Comparison of ENCODE assay signal across 9 cellular contexts in genomic region chr10:128211064-128211504, GRCh38.
DNase-seq lines count a peak whose midpoint lies in the region; FAIRE-seq and TF ChIP-seq lines count a peak whose summit lies in the region.
"Had no signal": no experiment of that assay in that cellular context is flagged by ENCODE, and none has a peak within 500 bp of the region (broad histone marks: within the 10 kb centered on the region; RNA-seq: fewer than 3 reads in every experiment).

No MANE protein-coding gene starts in this region.

- H3K27me3 ChIP-seq in CD4-positive, alpha-beta memory T cell (ENCODE audit: insufficient read depth, low read length): no peaks in the 10 kb centered on the region
- H3K27me3 ChIP-seq in HUES64 (ENCODE audit: insufficient read depth, low read length): peaks cover 18% of the 10 kb centered on the region
- no peaks in the 10 kb centered on the region for H3K27me3 ChIP-seq in endothelial cell of umbilical vein (ENCODE audit: control insufficient read depth in 2 of 2, insufficient read depth in 2 of 2, low read length in 2 of 2)
- peaks cover 5% of the 10 kb centered on the region for H3K27me3 ChIP-seq in neutrophil

- peak overlapping the region; percentile 68 for H3K27ac ChIP-seq in CD4-positive, alpha-beta memory T cell (ENCODE audit: low read depth, low read length)
- H3K27ac ChIP-seq in HUES64 (ENCODE audit: low read depth, low read length): no peak overlapping the region
- no peak overlapping the region for H3K27ac ChIP-seq in endothelial cell of umbilical vein (ENCODE audit: insufficient read depth, low read depth, low read length)
- peak overlapping the region; percentile 94 for H3K27ac ChIP-seq in neutrophil

- H2AFZ ChIP-seq in endothelial cell of umbilical vein (ENCODE audit: low read depth, low read length): peak overlapping the region; percentile 87

- no peaks in the 10 kb centered on the region for H3K79me2 ChIP-seq in endothelial cell of umbilical vein (ENCODE audit: control insufficient read depth, insufficient read depth, low read length)

- H3K36me3 ChIP-seq in CD4-positive, alpha-beta memory T cell (ENCODE audit: insufficient read depth, low read length): no peaks in the 10 kb centered on the region
- no peaks in the 10 kb centered on the region for H3K36me3 ChIP-seq in HUES64 (ENCODE audit: insufficient read depth, low read length)
- no peaks in the 10 kb centered on the region for H3K36me3 ChIP-seq in endothelial cell of umbilical vein (ENCODE audit: control insufficient read depth in 2 of 2, extremely low read depth in 1 of 2, insufficient read depth in 2 of 2, low read length in 2 of 2)
- H3K36me3 ChIP-seq in neutrophil: no peaks in the 10 kb centered on the region

- no peak overlapping the region; the same call in 1 of the 2 replicates for H3K9ac ChIP-seq in HUES64 (ENCODE audit: low read depth, low read length)
- no peak overlapping the region for H3K9ac ChIP-seq in endothelial cell of umbilical vein (replicated peaks; ENCODE audit: extremely low read depth, insufficient read depth, low read length)

- peaks cover 0 to 3% (median 0%) of the 10 kb centered on the region in 8 donors for H3K9me3 Mint-ChIP-seq in CD4-positive, alpha-beta memory T cell

- dilution Hi-C loops in endothelial cell of umbilical vein (cut with MboI; ENCODE audit: extremely low pct_ligation_motif_present, low sequenced_read_pairs): no loop called here

- no peaks in the 10 kb centered on the region for H3K27me3 Mint-ChIP-seq in CD4-positive, alpha-beta memory T cell

- peak overlapping the region; percentile 85 to 96 (median 90) for H3K4me3 Mint-ChIP-seq in CD4-positive, alpha-beta memory T cell

- no TSS peak for BruUV-seq in endothelial cell of umbilical vein (replicated peaks; lab: Mats Ljungman, UMichigan)

- TF ChIP-seq POLR2A in endothelial cell of umbilical vein (IDR thresholded peaks at IDR 0.05; ENCODE audit: low read depth, low read length) (no peak), GM12891 (IDR thresholded peaks at IDR 0.05; ENCODE audit: low read depth, low read length) (no peak)

- CTCF ChIA-PET in CD4-positive, alpha-beta memory T cell (lab: Charles Lee; ENCODE audit: partially characterized antibody): interaction anchor here (0.9 to 9.5 kb wide), 22 partner anchors 9 to 1916 kb away, joined by 3 to 223 read pairs (median 6); no protein-coding TSS in a partner anchor
- CTCF ChIA-PET in endothelial cell of umbilical vein (lab: Charles Lee): interaction anchor here (1.2 to 2.3 kb wide), 6 partner anchors 9 to 1917 kb away, joined by 5 to 36 read pairs (median 10); no protein-coding TSS in a partner anchor

- TF ChIP-seq CTCF in endothelial cell of umbilical vein (IDR thresholded peaks at IDR 0.05; ENCODE audit: extremely low read depth in 1 of 2, insufficient read depth in 1 of 2, low read depth in 1 of 2, low read length in 2 of 2) (no peak), neutrophil (IDR thresholded peaks at IDR 0.05) (no peak)

- POLR2A ChIA-PET in CD4-positive, alpha-beta memory T cell (lab: Charles Lee; ENCODE audit: partially characterized antibody): interaction anchor here (1.7 to 4.3 kb wide), 4 partner anchors 24 to 1899 kb away, joined by 5 to 36 read pairs (median 21); no protein-coding TSS in a partner anchor
- POLR2A ChIA-PET in endothelial cell of umbilical vein (lab: Charles Lee): no interaction called here

- peaks cover 22% of the 10 kb centered on the region for H3K4me1 ChIP-seq in CD4-positive, alpha-beta memory T cell (ENCODE audit: insufficient read depth, low read length)
- H3K4me1 ChIP-seq in HUES64 (ENCODE audit: insufficient read depth, low read length) (no peaks in the 10 kb centered on the region; the same call in 1 of the 2 replicates), endothelial cell of umbilical vein (ENCODE audit: control insufficient read depth, extremely low read depth, insufficient read depth, low read length) (peaks cover 9% of the 10 kb centered on the region), neutrophil (ENCODE audit: control insufficient read depth in 1 of 2, insufficient read depth in 1 of 2, low read depth in 1 of 2, low read length in 1 of 2) (peaks cover 20 to 26% of the 10 kb centered on the region in 2 experiments)

- no peaks in the 10 kb centered on the region for H3K9me3 ChIP-seq in CD4-positive, alpha-beta memory T cell (ENCODE audit: control insufficient read depth in 1 of 2, low read length in 2 of 2)
- H3K9me3 ChIP-seq in HUES64 (ENCODE audit: insufficient read depth, low read depth, low read length) (no peaks in the 10 kb centered on the region), endothelial cell of umbilical vein (replicated peaks; ENCODE audit: control insufficient read depth, insufficient read depth, low read length) (no peaks in the 10 kb centered on the region), neutrophil (no peaks in the 10 kb centered on the region)

- H3K9me1 ChIP-seq in endothelial cell of umbilical vein (replicated peaks; ENCODE audit: control insufficient read depth, extremely low read depth, insufficient read depth, low read length): no peaks in the 10 kb centered on the region

- intact Hi-C loops in CD4-positive, alpha-beta memory T cell (cut with micrococcal nuclease): loop anchor here (2.0 to 5.0 kb wide), 3 partner anchors 84 to 1256 kb away; partner anchors contain the start of genes MGMT and MKI67
- intact Hi-C loops in endothelial cell of umbilical vein (cut with micrococcal nuclease): no loop called here

- WGBS in HUES64: 36% methylated on average over 24 of the region's 25 CpGs

- peaks cover 0 to 4% of the 10 kb centered on the region in 2 donors for H3K36me3 Mint-ChIP-seq in CD4-positive, alpha-beta memory T cell

- FAIRE-seq in endothelial cell of umbilical vein (lab: Jason Lieb, UNC) (no peak), GM12891 (lab: Jason Lieb, UNC) (no peak)

- DNase-seq in CD4-positive, alpha-beta memory T cell: peak in 2 of 5 donors; percentile 17
- DNase-seq in endothelial cell of umbilical vein (ENCODE audit: low read depth, low spot score): no peak
- no peak for DNase-seq in kidney glomerular epithelial cell (lab: John Stamatoyannopoulos, UW)
- DNase-seq in NCI-H524 (lab: John Stamatoyannopoulos, UW): no peak
- DNase-seq in GM12891 (ENCODE audit: insufficient read length, low spot score): no peak
- DNase-seq in middle frontal gyrus (ENCODE audit: extremely low spot score, low spot score): no peak
- DNase-seq: EL had no signal

- peak overlapping the region; percentile 8 for H3K4me2 ChIP-seq in endothelial cell of umbilical vein (ENCODE audit: insufficient read depth, low read length)

- peak overlapping the region in 1 of 2 donors; percentile 70 for H3K4me3 ChIP-seq in CD4-positive, alpha-beta memory T cell (ENCODE audit: low read length in 2 of 2)
- H3K4me3 ChIP-seq in HUES64 (ENCODE audit: low read length) (peak overlapping the region; percentile 67), endothelial cell of umbilical vein (replicated peaks in 1 of 3; ENCODE audit: insufficient read depth in 1 of 3, low read depth in 1 of 3, low read length in 3 of 3) (no peak overlapping the region), neutrophil (ENCODE audit: low read depth in 1 of 2, low read length in 1 of 2) (peak overlapping the region; percentile 87 to 98)

- no peaks in the 10 kb centered on the region for H4K20me1 ChIP-seq in endothelial cell of umbilical vein (replicated peaks; ENCODE audit: control insufficient read depth, extremely low read depth, insufficient read depth, low read length)

- H3K4me1 Mint-ChIP-seq in CD4-positive, alpha-beta memory T cell: peaks cover 9 to 24% (median 18%) of the 10 kb centered on the region in 4 donors

- H3K27ac Mint-ChIP-seq in CD4-positive, alpha-beta memory T cell: peak overlapping the region in 3 of 7 donors; percentile 65 to 94 (median 89)

TF ChIP-seq in endothelial cell of umbilical vein, 7 proteins besides CTCF, POLR2A, EP300 and RAD21:
- TF ChIP-seq FOS (IDR thresholded peaks at IDR 0.05; ENCODE audit: borderline replicate concordance, insufficient read depth, low read length): no peak
- no peak for TF ChIP-seq POLR2AphosphoS5 (IDR thresholded peaks at IDR 0.05; ENCODE audit: insufficient read depth, low read depth, low read length)
- TF ChIP-seq MAX (IDR thresholded peaks at IDR 0.05; ENCODE audit: insufficient read depth, insufficient read length): no peak
- TF ChIP-seq GATA2 (IDR thresholded peaks at IDR 0.05; ENCODE audit: insufficient read depth, insufficient read length, low read depth, low read length): no peak
- no peak for TF ChIP-seq JUN (IDR thresholded peaks at IDR 0.05; ENCODE audit: borderline replicate concordance, insufficient read depth, insufficient read length, low read depth)
- no peak for TF ChIP-seq MYC (IDR thresholded peaks at IDR 0.05; ENCODE audit: low read depth, low read length)
- no peak for TF ChIP-seq EZH2 (IDR thresholded peaks at IDR 0.05; ENCODE audit: borderline replicate concordance, low read depth, low read length, severe bottlenecking)

TF ChIP-seq in GM12891, 5 proteins besides CTCF, POLR2A, EP300 and RAD21:
- TF ChIP-seq SPI1 (IDR thresholded peaks at IDR 0.05; ENCODE audit: low read depth, low read length): no peak
- TF ChIP-seq POU2F2 (IDR thresholded peaks at IDR 0.05; ENCODE audit: low read depth, low read length): no peak
- no peak for TF ChIP-seq POLR2AphosphoS5 (IDR thresholded peaks at IDR 0.05; ENCODE audit: low read depth, low read length)
- TF ChIP-seq TAF1 (IDR thresholded peaks at IDR 0.05; ENCODE audit: low read depth, low read length): no peak
- TF ChIP-seq PAX5 (IDR thresholded peaks at IDR 0.05; ENCODE audit: insufficient read depth, low read length, severe bottlenecking): no peak

Comparison
In these comparisons a context has a peak if more than half of its experiments do, and no peak if none do; other contexts are left out.
1. H3K27ac ChIP-seq: peak in CD4-positive, alpha-beta memory T cell (single experiment) and neutrophil (single experiment); none in HUES64 (single experiment) and endothelial cell of umbilical vein (single experiment).
2. H3K4me3 ChIP-seq: peak in HUES64 (single experiment) and neutrophil (2 of 2); none in endothelial cell of umbilical vein (0 of 3).